ENCODE assay signal across 13 cellular contexts in the genomic region with DNA sequence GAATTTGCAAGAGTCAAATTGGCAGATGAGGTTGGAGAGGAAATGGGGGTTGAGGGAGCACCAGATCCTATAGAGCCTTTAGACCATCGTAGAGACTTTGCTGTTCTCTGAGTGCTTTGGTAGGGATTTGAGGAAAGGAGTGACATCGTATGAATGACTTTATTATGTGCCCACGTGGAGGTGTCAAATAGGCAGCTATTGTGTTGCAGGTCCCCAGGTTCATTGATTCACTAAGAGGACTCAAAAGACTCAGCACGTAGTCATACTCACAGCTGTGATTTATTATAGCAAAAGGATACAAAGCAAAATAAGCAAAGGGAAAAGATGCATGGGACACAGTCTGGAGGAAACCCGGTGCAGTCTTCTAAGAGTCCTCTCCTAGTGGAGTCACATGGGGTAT. TPM values are rescaled to one million over a fixed set of nuclear protein-coding genes. Genes with fewer than 3 reads are reported as not detected.
DNase-seq lines count a peak whose midpoint lies in the region; ATAC-seq and TF ChIP-seq lines count a peak whose summit lies in the region.
"Had no signal": no experiment of that assay in that cellular context is flagged by ENCODE, and none has a peak within 500 bp of the region (broad histone marks: within the 10 kb centered on the region; RNA-seq: fewer than 3 reads in every experiment).

No MANE protein-coding gene starts in this region.

- H2AFZ ChIP-seq in OCI-LY1 (ENCODE audit: low read length) = no peak overlapping the region

- H3K36me3 ChIP-seq in OCI-LY1 (ENCODE audit: insufficient read depth, low read length) = peaks cover 40% of the 10 kb centered on the region

- H3K79me2 ChIP-seq in OCI-LY1 (ENCODE audit: insufficient read depth, low read length) = 0 out of 2 replicates have a peak, but pooled peaks cover 4% of the 10 kb centered on the region

- no peak for DNase-seq in activated T-cell treated with anti-CD3 and anti-CD28 coated beads, Interleukin-2, amount 50 U/mL, for 4 hours
- DNase-seq in activated T-cell treated with anti-CD3 and anti-CD28 coated beads for 4 hours (no peak), chondrocyte (ENCODE audit: low spot score) (no peak), renal cortical epithelial cell (ENCODE audit: low read depth) (peak; percentile 4), mesenteric fat pad (ENCODE audit: low spot score) (no peak), medulla oblongata (ENCODE audit: extremely low spot score) (no peak), NCI-H345 treated with DMSO at 0.1 percent for 48 hours (lab: John Stamatoyannopoulos, UW; ENCODE audit: unreplicated experiment) (no peak)
- DNase-seq: activated CD4-positive, alpha-beta T cell treated with anti-CD3 and anti-CD28 coated beads for 1 hour; KG1; NCI-H2081; retina had no signal

- no peaks in the 10 kb centered on the region for H3K9me3 ChIP-seq in OCI-LY1 (ENCODE audit: low read length)
- H3K9me3 ChIP-seq: gastroesophageal sphincter had no signal

- H3K9me3 Mint-ChIP-seq in activated T-cell treated with anti-CD3 and anti-CD28 coated beads, Interleukin-2, amount 50 U/mL, for 4 hours = no peaks in the 10 kb centered on the region
- no peaks in the 10 kb centered on the region for H3K9me3 Mint-ChIP-seq in chondrocyte (ENCODE audit: low read depth)

- H3K27me3 Mint-ChIP-seq in activated T-cell treated with anti-CD3 and anti-CD28 coated beads, Interleukin-2, amount 50 U/mL, for 4 hours (ENCODE audit: low read depth) = no peaks in the 10 kb centered on the region
- H3K27me3 Mint-ChIP-seq in chondrocyte (ENCODE audit: low read depth) = no peaks in the 10 kb centered on the region

- H3F3A ChIP-seq in OCI-LY1 (ENCODE audit: insufficient read depth, low read length) = no peaks in the 10 kb centered on the region

- TF ChIP-seq CTCF in OCI-LY1 (IDR thresholded peaks at IDR 0.05; ENCODE audit: low read length) (no peak), chondrocyte (IDR thresholded peaks at IDR 0.05) (no peak)

- H3K9me2 ChIP-seq in OCI-LY1 (ENCODE audit: low read depth, low read length) = no peaks in the 10 kb centered on the region

- H3K27ac Mint-ChIP-seq in chondrocyte (ENCODE audit: unreplicated experiment) = no peak overlapping the region

- no peak overlapping the region for H3K9ac ChIP-seq in OCI-LY1 (ENCODE audit: low read length)

- no peak overlapping the region for H3K4me3 ChIP-seq in OCI-LY1 (ENCODE audit: low read depth, low read length, poor library complexity, severe bottlenecking)
- H3K4me3 ChIP-seq: gastroesophageal sphincter had no signal

- H3K4me3 Mint-ChIP-seq in activated T-cell treated with anti-CD3 and anti-CD28 coated beads, Interleukin-2, amount 50 U/mL, for 4 hours = peak overlapping the region; percentile 98
- peak overlapping the region; percentile 95 for H3K4me3 Mint-ChIP-seq in chondrocyte (ENCODE audit: unreplicated experiment)

- no peak overlapping the region for H3K27ac ChIP-seq in OCI-LY1 (ENCODE audit: low read depth, low read length, poor library complexity, severe bottlenecking)
- H3K27ac ChIP-seq: gastroesophageal sphincter had no signal

- ATAC-seq in activated T-cell treated with anti-CD3 and anti-CD28 coated beads, Interleukin-2, amount 50 U/mL, for 4 hours = no peak
- ATAC-seq: gastroesophageal sphincter had no signal

- no peaks in the 10 kb centered on the region for H4K20me1 ChIP-seq in OCI-LY1 (ENCODE audit: insufficient read depth, low read length)

- H3K27me3 ChIP-seq in OCI-LY1 (ENCODE audit: insufficient read depth, low read length) = no peaks in the 10 kb centered on the region
- H3K27me3 ChIP-seq: gastroesophageal sphincter had no signal

- H3K4me2 ChIP-seq in OCI-LY1 (ENCODE audit: low read length) = peak overlapping the region; percentile 3; the same call in 1 of the 2 replicates

- H3K4me1 ChIP-seq in OCI-LY1 (ENCODE audit: insufficient read depth, low read length, severe bottlenecking) = peaks cover 14% of the 10 kb centered on the region

- peaks cover 12% of the 10 kb centered on the region for H3K36me3 Mint-ChIP-seq in activated T-cell treated with anti-CD3 and anti-CD28 coated beads, Interleukin-2, amount 50 U/mL, for 4 hours (ENCODE audit: insufficient read depth)
- H3K36me3 Mint-ChIP-seq in chondrocyte (ENCODE audit: low read depth) = peaks cover 4% of the 10 kb centered on the region

- peaks cover 29% of the 10 kb centered on the region for H3K4me1 Mint-ChIP-seq in activated T-cell treated with anti-CD3 and anti-CD28 coated beads, Interleukin-2, amount 50 U/mL, for 4 hours (ENCODE audit: low read depth)
- peaks cover 19% of the 10 kb centered on the region for H3K4me1 Mint-ChIP-seq in chondrocyte (ENCODE audit: low read depth)

RNA-seq across cellular contexts. Expression of a gene that starts 2.2 kb away (rescaled TPM):
- 10 to 100 TPM; 15.4 to 17.1 (median 15.9) TPM for total RNA-seq in activated T-cell treated with anti-CD3 and anti-CD28 coated beads, Interleukin-2, amount 50 U/mL, for 4 hours
- total RNA-seq in chondrocyte (15.5 to 19.0 TPM (median 18.9 TPM) in 3 replicates), renal cortical epithelial cell (12.0 and 18.5 TPM in 2 replicates), mesenteric fat pad (16.1 TPM)

RNA-seq across cellular contexts. Expression of a gene that starts 55.6 kb away (rescaled TPM):
- 1 to 10 TPM; 1.7 to 2.3 (median 1.7) TPM for total RNA-seq in activated T-cell treated with anti-CD3 and anti-CD28 coated beads, Interleukin-2, amount 50 U/mL, for 4 hours
- total RNA-seq in chondrocyte (1.3 to 2.8 TPM (median 1.8 TPM) in 3 replicates), renal cortical epithelial cell (2,116 and 7,557 TPM in 2 replicates), mesenteric fat pad (2.1 TPM)

Comparison
In these comparisons a context has a peak if more than half of its experiments do, and no peak if none do; other contexts are left out.
1. RNA of a gene that starts 55.6 kb away (total RNA-seq): 2,116 to 7,557 TPM in renal cortical epithelial cell; 1.3 to 2.8 TPM in chondrocyte, 2.1 TPM in mesenteric fat pad (single experiment) and 1.7 to 2.3 TPM in activated T-cell treated with anti-CD3 and anti-CD28 coated beads, Interleukin-2, amount 50 U/mL, for 4 hours; every median in the first group is over 100 times any median in the second.